In genomic region chr4:61827907-61828328, GRCh38 we compare ENCODE assay signal across 20 cellular contexts.
"Had no signal": no experiment of that assay in that cellular context is flagged by ENCODE, and none has a peak within 500 bp of the region (broad histone marks: within the 10 kb centered on the region; RNA-seq: fewer than 3 reads in every experiment).

No MANE protein-coding gene starts in this region.

- H3K27ac Mint-ChIP-seq: activated CD4-positive, alpha-beta memory T cell treated with anti-CD3 and anti-CD28 coated beads, Interleukin-2, amount 10 ng/mL, durations not matched to agents 7 days and 5 days; activated CD4-positive, alpha-beta T cell treated with anti-CD3 and anti-CD28 coated beads for 36 hours; activated CD4-positive, alpha-beta T cell treated with anti-CD3 and anti-CD28 coated beads, Interleukin-2, amount 10 ng/mL, durations not matched to agents 24 days and 14 days; activated naive CD4-positive, alpha-beta T cell treated with anti-CD3 and anti-CD28 coated beads for 36 hours; activated naive CD4-positive, alpha-beta T cell treated with anti-CD3 and anti-CD28 coated beads, Interleukin-2, amount 50 U/mL, for 72 hours; activated naive CD8-positive, alpha-beta T cell treated with anti-CD3 and anti-CD28 coated beads, Interleukin-2, amount 10 ng/mL, durations not matched to agents 7 days and 5 days; activated T-helper 17 cell treated with anti-CD3 and anti-CD28 coated beads, Interleukin-2, amount 50 U/mL, for 72 hours had no signal

- H3K27me3 Mint-ChIP-seq: activated CD4-positive, alpha-beta memory T cell treated with anti-CD3 and anti-CD28 coated beads, Interleukin-2, amount 10 ng/mL, durations not matched to agents 7 days and 5 days; activated CD4-positive, alpha-beta T cell treated with anti-CD3 and anti-CD28 coated beads for 36 hours; activated CD4-positive, alpha-beta T cell treated with anti-CD3 and anti-CD28 coated beads, Interleukin-2, amount 10 ng/mL, durations not matched to agents 24 days and 14 days; activated naive CD8-positive, alpha-beta T cell treated with anti-CD3 and anti-CD28 coated beads, Interleukin-2, amount 10 ng/mL, durations not matched to agents 7 days and 5 days; activated T-helper 17 cell treated with anti-CD3 and anti-CD28 coated beads, Interleukin-2, amount 50 U/mL, for 72 hours; brain had no signal

- H3K4me1 Mint-ChIP-seq: activated CD4-positive, alpha-beta memory T cell treated with anti-CD3 and anti-CD28 coated beads, Interleukin-2, amount 10 ng/mL, durations not matched to agents 7 days and 5 days; activated CD4-positive, alpha-beta T cell treated with anti-CD3 and anti-CD28 coated beads for 36 hours; activated CD4-positive, alpha-beta T cell treated with anti-CD3 and anti-CD28 coated beads, Interleukin-2, amount 10 ng/mL, durations not matched to agents 24 days and 14 days; activated naive CD8-positive, alpha-beta T cell treated with anti-CD3 and anti-CD28 coated beads, Interleukin-2, amount 10 ng/mL, durations not matched to agents 7 days and 5 days; activated T-helper 17 cell treated with anti-CD3 and anti-CD28 coated beads, Interleukin-2, amount 50 U/mL, for 72 hours had no signal

- ATAC-seq: activated CD4-positive, alpha-beta T cell treated with anti-CD3 and anti-CD28 coated beads for 36 hours; activated naive CD4-positive, alpha-beta T cell treated with anti-CD3 and anti-CD28 coated beads, Interleukin-2, amount 50 U/mL, for 72 hours; activated T-cell treated with anti-CD3 and anti-CD28 coated beads, Interleukin-2, amount 50 U/mL, for 4 hours; activated T-helper 17 cell treated with anti-CD3 and anti-CD28 coated beads, Interleukin-2, amount 50 U/mL, for 72 hours; esophagus mucosa; heart right ventricle had no signal

- H3K36me3 Mint-ChIP-seq: activated naive CD4-positive, alpha-beta T cell treated with anti-CD3 and anti-CD28 coated beads, Interleukin-2, amount 50 U/mL, for 72 hours; activated naive CD8-positive, alpha-beta T cell treated with anti-CD3 and anti-CD28 coated beads, Interleukin-2, amount 10 ng/mL, durations not matched to agents 7 days and 5 days had no signal

- DNase-seq: activated CD4-positive, alpha-beta memory T cell treated with anti-CD3 and anti-CD28 coated beads, Interleukin-2, amount 10 ng/mL, durations not matched to agents 7 days and 5 days; activated CD4-positive, alpha-beta T cell treated with anti-CD3 and anti-CD28 coated beads for 36 hours; activated CD4-positive, alpha-beta T cell treated with anti-CD3 and anti-CD28 coated beads, Interleukin-2, amount 10 ng/mL, durations not matched to agents 24 days and 14 days; activated CD4-positive, CD25-positive, alpha-beta regulatory T cell; activated CD4-positive, CD25-positive, alpha-beta regulatory T cell treated with anti-CD3 and anti-CD28 coated beads, Interleukin-2, amount 50 U/mL, for 72 hours; activated effector memory CD4-positive, alpha-beta T cell treated with Interleukin-2 at 50 U/mL for 16 hours; activated naive CD4-positive, alpha-beta T cell treated with anti-CD3 and anti-CD28 coated beads for 36 hours; activated naive CD8-positive, alpha-beta T cell treated with anti-CD3 and anti-CD28 coated beads, Interleukin-2, amount 10 ng/mL, durations not matched to agents 7 days and 5 days; activated T-cell treated with anti-CD3 and anti-CD28 coated beads, Interleukin-2, amount 50 U/mL, for 4 hours; central memory CD4-positive, alpha-beta T cell; cerebellar nuclear complex; colonic mucosa; effector CD8-positive, alpha-beta T cell; foreskin fibroblast; heart right ventricle; T-helper 2 cell had no signal

- H3K9me3 Mint-ChIP-seq: activated CD4-positive, alpha-beta memory T cell treated with anti-CD3 and anti-CD28 coated beads, Interleukin-2, amount 10 ng/mL, durations not matched to agents 7 days and 5 days; activated CD4-positive, alpha-beta T cell treated with anti-CD3 and anti-CD28 coated beads, Interleukin-2, amount 10 ng/mL, durations not matched to agents 24 days and 14 days; activated naive CD4-positive, alpha-beta T cell treated with anti-CD3 and anti-CD28 coated beads for 36 hours; brain had no signal

- H3K4me3 Mint-ChIP-seq: activated CD4-positive, alpha-beta memory T cell treated with anti-CD3 and anti-CD28 coated beads, Interleukin-2, amount 10 ng/mL, durations not matched to agents 7 days and 5 days; activated CD4-positive, alpha-beta T cell treated with anti-CD3 and anti-CD28 coated beads for 36 hours; activated CD4-positive, alpha-beta T cell treated with anti-CD3 and anti-CD28 coated beads, Interleukin-2, amount 10 ng/mL, durations not matched to agents 24 days and 14 days; activated naive CD4-positive, alpha-beta T cell treated with anti-CD3 and anti-CD28 coated beads for 36 hours; activated naive CD8-positive, alpha-beta T cell treated with anti-CD3 and anti-CD28 coated beads, Interleukin-2, amount 10 ng/mL, durations not matched to agents 7 days and 5 days; activated T-cell treated with anti-CD3 and anti-CD28 coated beads, Interleukin-2, amount 50 U/mL, for 4 hours; activated T-helper 17 cell treated with anti-CD3 and anti-CD28 coated beads, Interleukin-2, amount 50 U/mL, for 72 hours; brain had no signal
